8 cellular contexts compared by ENCODE assay signal in genomic region chrX:43949669-43950068, GRCh38. TPM values are rescaled to one million over a fixed set of nuclear protein-coding genes. Genes with fewer than 3 reads are reported as not detected.
DNase-seq lines count a peak whose midpoint lies in the region; ATAC-seq and TF ChIP-seq lines count a peak whose summit lies in the region.

No MANE protein-coding gene starts in this region.

- H3K27me3 ChIP-seq in parathyroid adenoma (ENCODE audit: control insufficient read depth, insufficient read depth, low read length) = no peaks in the 10 kb centered on the region

- H3K4me3 Mint-ChIP-seq in HFFc6 = no peak overlapping the region
- no peak overlapping the region for H3K4me3 Mint-ChIP-seq in activated CD8-positive, alpha-beta T cell treated with anti-CD3 and anti-CD28 coated beads for 36 hours

- peaks cover 5% of the 10 kb centered on the region for H3K27me3 Mint-ChIP-seq in HFFc6 (ENCODE audit: insufficient read depth)
- peaks cover 2% of the 10 kb centered on the region for H3K27me3 Mint-ChIP-seq in activated CD8-positive, alpha-beta T cell treated with anti-CD3 and anti-CD28 coated beads for 36 hours

- H3K4me3 ChIP-seq in fibroblast of mammary gland (ENCODE audit: control insufficient read depth, low read depth, low read length) (no peak overlapping the region), parathyroid adenoma (ENCODE audit: low read depth, low read length) (no peak overlapping the region)

- no peak overlapping the region for H2AFZ ChIP-seq in parathyroid adenoma

- peak; percentile 40 for DNase-seq in AG20443 (ENCODE audit: low spot score)
- no peak for DNase-seq in HFFc6
- peak; percentile 40 for DNase-seq in activated CD8-positive, alpha-beta T cell treated with anti-CD3 and anti-CD28 coated beads for 36 hours
- DNase-seq in fibroblast of mammary gland (ENCODE audit: low read depth) = no peak
- no peak for DNase-seq in RWPE1 (ENCODE audit: low spot score)
- DNase-seq in omental fat pad (ENCODE audit: low spot score) = no peak

- H3K79me2 ChIP-seq in parathyroid adenoma = no peaks in the 10 kb centered on the region

- no peak overlapping the region for H3K9ac ChIP-seq in parathyroid adenoma

- CTCF ChIA-PET in activated CD8-positive, alpha-beta T cell treated with anti-CD3 and anti-CD28 coated beads for 36 hours (lab: Charles Lee) = interaction anchor here (0.9 to 2.0 kb wide), 6 partner anchors 9 to 294 kb away, joined by 3 to 10 read pairs (median 3); no protein-coding TSS in a partner anchor
- CTCF ChIA-PET in RWPE1 (lab: Yijun Ruan, JAX) = no interaction called here

- no peak overlapping the region for H3K4me2 ChIP-seq in parathyroid adenoma (ENCODE audit: low read length)

- POLR2A ChIA-PET in activated CD8-positive, alpha-beta T cell treated with anti-CD3 and anti-CD28 coated beads for 36 hours (lab: Charles Lee) = no interaction called here
- POLR2A ChIA-PET in RWPE1 (lab: Yijun Ruan, JAX; ENCODE audit: low non-redundant PET) = no interaction called here

- H3K4me1 ChIP-seq in parathyroid adenoma = peaks cover 3% of the 10 kb centered on the region

- ATAC-seq in activated CD8-positive, alpha-beta T cell treated with anti-CD3 and anti-CD28 coated beads for 36 hours = peak; percentile 42
- ATAC-seq in HG02970 (IDR thresholded peaks at IDR 0.05; ENCODE audit: low FRiP score, unreplicated experiment) (no peak), omental fat pad (ENCODE audit: low FRiP score) (no peak)

- no peak overlapping the region for H3K27ac Mint-ChIP-seq in HFFc6
- no peak overlapping the region for H3K27ac Mint-ChIP-seq in activated CD8-positive, alpha-beta T cell treated with anti-CD3 and anti-CD28 coated beads for 36 hours

- no peaks in the 10 kb centered on the region for H3K9me3 ChIP-seq in parathyroid adenoma (ENCODE audit: control insufficient read depth, low read length)

- no peaks in the 10 kb centered on the region for H3K36me3 Mint-ChIP-seq in HFFc6 (ENCODE audit: low read depth)
- H3K36me3 Mint-ChIP-seq in activated CD8-positive, alpha-beta T cell treated with anti-CD3 and anti-CD28 coated beads for 36 hours (ENCODE audit: low read depth) = no peaks in the 10 kb centered on the region

- no peaks in the 10 kb centered on the region for H3K36me3 ChIP-seq in parathyroid adenoma (ENCODE audit: control insufficient read depth, insufficient read depth, low read length)

- no peaks in the 10 kb centered on the region for H3K9me3 Mint-ChIP-seq in HFFc6
- no peaks in the 10 kb centered on the region for H3K9me3 Mint-ChIP-seq in activated CD8-positive, alpha-beta T cell treated with anti-CD3 and anti-CD28 coated beads for 36 hours

- intact Hi-C loops in activated CD8-positive, alpha-beta T cell treated with anti-CD3 and anti-CD28 coated beads for 36 hours (cut with micrococcal nuclease) = loop anchor here (10.0 kb wide), 1 partner anchor 295 kb away; no protein-coding TSS in a partner anchor

- no peak overlapping the region for H3K27ac ChIP-seq in parathyroid adenoma
- H3K27ac ChIP-seq in RWPE1 = no peak overlapping the region

- H3K4me1 Mint-ChIP-seq in HFFc6 (ENCODE audit: low read depth) = no peaks in the 10 kb centered on the region; the same call in 1 of the 2 replicates
- peaks cover 5% of the 10 kb centered on the region for H3K4me1 Mint-ChIP-seq in activated CD8-positive, alpha-beta T cell treated with anti-CD3 and anti-CD28 coated beads for 36 hours (ENCODE audit: low read depth)

- TF ChIP-seq CTCF in HFFc6 (IDR thresholded peaks at IDR 0.05) = peak; percentile 49; the same call in 1 of the 2 replicates
- TF ChIP-seq CTCF in activated CD8-positive, alpha-beta T cell treated with anti-CD3 and anti-CD28 coated beads for 36 hours (IDR thresholded peaks at IDR 0.05) = peak; percentile 27
- peak; percentile 19 for TF ChIP-seq CTCF in fibroblast of mammary gland (conservative IDR thresholded peaks at IDR 0.05; ENCODE audit: control insufficient read depth, insufficient read depth, low read depth, low read length)
- TF ChIP-seq CTCF in parathyroid adenoma (IDR thresholded peaks at IDR 0.05) = peak; percentile 35
- TF ChIP-seq CTCF in RWPE1 (conservative IDR thresholded peaks at IDR 0.05; ENCODE audit: low read depth) = no peak
- TF ChIP-seq CTCF in omental fat pad (IDR thresholded peaks at IDR 0.05) = no peak

RNA-seq across cellular contexts. Expression of gene NDP, which starts 23.5 kb away (rescaled TPM):
- total RNA-seq in HFFc6 (2021; fragmentation: NEBNext Ultra II Directional; extraction: Animal tissue kit (Norgen Biotek cat#: 25700)) = under 1 TPM in 2 of 6 experiments, not detected in 4; 0.09 to 0.31 TPM
- total RNA-seq in activated CD8-positive, alpha-beta T cell treated with anti-CD3 and anti-CD28 coated beads for 36 hours = not detected
- total RNA-seq in omental fat pad = under 1 TPM in 1 of 4 donors, not detected in 3; 0.63 TPM

Comparison
In these comparisons a context has a peak if more than half of its experiments do, and no peak if none do; other contexts are left out.
1. DNase-seq: peak in AG20443 (single experiment) and activated CD8-positive, alpha-beta T cell treated with anti-CD3 and anti-CD28 coated beads for 36 hours (single experiment); none in HFFc6 (single experiment), fibroblast of mammary gland (single experiment), RWPE1 (single experiment) and omental fat pad (single experiment).
2. CTCF ChIP-seq: peak in HFFc6 (single experiment), activated CD8-positive, alpha-beta T cell treated with anti-CD3 and anti-CD28 coated beads for 36 hours (single experiment), fibroblast of mammary gland (single experiment) and parathyroid adenoma (single experiment); none in RWPE1 (single experiment) and omental fat pad (0 of 3).